In the genomic region with DNA sequence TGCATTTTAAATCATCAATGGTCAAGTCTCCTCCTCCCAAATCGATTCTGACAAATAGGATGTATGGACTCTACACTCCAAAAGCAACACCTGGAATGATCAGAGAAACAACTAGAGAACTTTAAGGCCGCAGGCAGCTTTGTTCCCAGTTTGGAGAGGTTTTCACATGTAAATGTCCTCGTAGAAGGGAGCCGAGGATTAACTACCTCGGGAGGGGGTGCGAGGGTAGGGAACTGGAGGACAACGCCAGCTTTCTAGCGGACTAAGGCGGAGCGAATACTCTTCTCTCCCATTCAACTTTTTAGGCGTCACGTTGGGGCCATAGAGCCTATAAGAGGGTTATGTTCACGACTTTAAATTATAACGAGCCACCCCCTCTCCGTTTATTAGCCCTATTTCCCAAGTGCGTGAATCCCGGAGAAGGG, we compare ENCODE assay signal across 8 cellular contexts. TPM values are rescaled to one million over a fixed set of nuclear protein-coding genes. Genes with fewer than 3 reads are reported as not detected.
DNase-seq lines count a peak whose midpoint lies in the region; ATAC-seq and TF ChIP-seq lines count a peak whose summit lies in the region.

No MANE protein-coding gene starts in this region.

- peaks cover 4% of the 10 kb centered on the region for H3K36me3 Mint-ChIP-seq in activated naive CD4-positive, alpha-beta T cell treated with anti-CD3 and anti-CD28 coated beads for 36 hours (ENCODE audit: low read depth)
- peaks cover 3% of the 10 kb centered on the region for H3K36me3 Mint-ChIP-seq in effector memory CD8-positive, alpha-beta T cell (ENCODE audit: insufficient read depth)

- no peak for TF ChIP-seq CTCF in mucosa of descending colon (IDR thresholded peaks at IDR 0.05)

- no peaks in the 10 kb centered on the region for H3K36me3 ChIP-seq in mucosa of descending colon (ENCODE audit: low read depth)

- H3K27me3 Mint-ChIP-seq in activated naive CD4-positive, alpha-beta T cell treated with anti-CD3 and anti-CD28 coated beads for 36 hours (ENCODE audit: low read depth), result no peaks in the 10 kb centered on the region
- H3K27me3 Mint-ChIP-seq in effector memory CD8-positive, alpha-beta T cell, result no peaks in the 10 kb centered on the region

- peak overlapping the region; percentile 64 for H3K27ac Mint-ChIP-seq in activated naive CD4-positive, alpha-beta T cell treated with anti-CD3 and anti-CD28 coated beads for 36 hours
- H3K27ac Mint-ChIP-seq in effector memory CD8-positive, alpha-beta T cell, result peak overlapping the region; percentile 56 to 81

- H3K9me3 ChIP-seq in mucosa of descending colon, result no peaks in the 10 kb centered on the region

- DNase-seq in activated naive CD4-positive, alpha-beta T cell treated with anti-CD3 and anti-CD28 coated beads for 36 hours, result peak; percentile 21
- no peak for DNase-seq in activated naive CD4-positive, alpha-beta T cell treated with anti-CD3 and anti-CD28 coated beads, Interleukin-2, amount 50 U/mL, for 16 hours
- DNase-seq in OCI-M1 (lab: John Stamatoyannopoulos, UW), result peak; percentile 46
- no peak for DNase-seq in effector memory CD8-positive, alpha-beta T cell
- DNase-seq in mucosa of descending colon, result peak in 1 of 3 donors; percentile 25
- DNase-seq in activated gamma-delta T cell treated with Interleukin-2 at 50 U/mL for 16 hours, result no peak
- DNase-seq in HuH-7 (ENCODE audit: low spot score), result no peak
- DNase-seq in SW 1271 (lab: John Stamatoyannopoulos, UW), result no peak

- H3K4me1 Mint-ChIP-seq in activated naive CD4-positive, alpha-beta T cell treated with anti-CD3 and anti-CD28 coated beads for 36 hours (ENCODE audit: low read depth), result peaks cover 17% of the 10 kb centered on the region
- peaks cover 3 to 13% of the 10 kb centered on the region in 2 donors for H3K4me1 Mint-ChIP-seq in effector memory CD8-positive, alpha-beta T cell (ENCODE audit: low read depth in 2 of 2)

- H3K4me3 ChIP-seq in mucosa of descending colon, result peak overlapping the region; percentile 99

- peak overlapping the region; percentile 83 for H3K4me3 Mint-ChIP-seq in activated naive CD4-positive, alpha-beta T cell treated with anti-CD3 and anti-CD28 coated beads for 36 hours
- peak overlapping the region in 1 of 2 donors; percentile 72 for H3K4me3 Mint-ChIP-seq in effector memory CD8-positive, alpha-beta T cell

- intact Hi-C loops in activated naive CD4-positive, alpha-beta T cell treated with anti-CD3 and anti-CD28 coated beads for 36 hours (cut with micrococcal nuclease), result loop anchor here (1.0 to 5.0 kb wide), 6 partner anchors 7 to 1042 kb away; a partner anchor contains a TSS
- intact Hi-C loops in mucosa of descending colon (cut with DNase I, micrococcal nuclease), result no loop called here

- H3K9me3 Mint-ChIP-seq in activated naive CD4-positive, alpha-beta T cell treated with anti-CD3 and anti-CD28 coated beads for 36 hours, result no peaks in the 10 kb centered on the region
- H3K9me3 Mint-ChIP-seq in effector memory CD8-positive, alpha-beta T cell, result no peaks in the 10 kb centered on the region

- peaks cover 14% of the 10 kb centered on the region for H3K4me1 ChIP-seq in mucosa of descending colon (ENCODE audit: low read depth)

- no peak for ATAC-seq in effector memory CD8-positive, alpha-beta T cell (replicated peaks)
- peak; percentile 0 for ATAC-seq in mucosa of descending colon

- CTCF ChIA-PET in activated naive CD4-positive, alpha-beta T cell treated with anti-CD3 and anti-CD28 coated beads for 36 hours (lab: Charles Lee), result interaction anchor here (0.6 kb wide), 1 partner anchor 14 kb away, joined by 3 read pairs; no protein-coding TSS in a partner anchor

RNA-seq across cellular contexts. Expression of a gene that starts 1.2 kb away (rescaled TPM):
- total RNA-seq in activated naive CD4-positive, alpha-beta T cell treated with anti-CD3 and anti-CD28 coated beads for 36 hours, result 10 to 100 TPM; 39.6 to 40.5 TPM
- 10 to 100 TPM; 35.7 to 39.7 (median 38.4) TPM for total RNA-seq in mucosa of descending colon

Comparison
In these comparisons a context has a peak if more than half of its experiments do, and no peak if none do; other contexts are left out.
1. DNase-seq: peak in activated naive CD4-positive, alpha-beta T cell treated with anti-CD3 and anti-CD28 coated beads for 36 hours (single experiment) and OCI-M1 (single experiment); none in activated naive CD4-positive, alpha-beta T cell treated with anti-CD3 and anti-CD28 coated beads, Interleukin-2, amount 50 U/mL, for 16 hours (single experiment), effector memory CD8-positive, alpha-beta T cell (0 of 3), activated gamma-delta T cell treated with Interleukin-2 at 50 U/mL for 16 hours (single experiment), HuH-7 (single experiment) and SW 1271 (0 of 2).